Comparison of ENCODE assay signal across 11 cellular contexts in genomic region chr2:158984554-158985207, GRCh38. TPM values are rescaled to one million over a fixed set of nuclear protein-coding genes. Genes with fewer than 3 reads are reported as not detected.
A peak's percentile ranks its signal among the peaks of the same experiment; 100 is the strongest.
DNase-seq lines count a peak whose midpoint lies in the region; ATAC-seq and TF ChIP-seq lines count a peak whose summit lies in the region.
"Had no signal": no experiment of that assay in that cellular context is flagged by ENCODE, and none has a peak within 500 bp of the region (broad histone marks: within the 10 kb centered on the region; RNA-seq: fewer than 3 reads in every experiment).

No MANE protein-coding gene starts in this region.

- H3K4me3 Mint-ChIP-seq in CD14-positive monocyte, result no peak overlapping the region

- peak overlapping the region; percentile 8 for H3K27ac ChIP-seq in epithelial cell of prostate
- H3K27ac ChIP-seq: hepatocyte, HL-60 had no signal

- peak; percentile 88 for DNase-seq in DMS79 treated with DMSO at 0.1 percent for 48 hours (lab: John Stamatoyannopoulos, UW)
- peak; percentile 81 to 95 for DNase-seq in NCI-H524 (lab: John Stamatoyannopoulos, UW)
- DNase-seq in epithelial cell of prostate (ENCODE audit: low read depth, low spot score), result no peak
- DNase-seq in omental fat pad (ENCODE audit: low spot score), result no peak
- no peak for DNase-seq in CD14-positive monocyte (ENCODE audit: low spot score)
- no peak for DNase-seq in Kasumi-1 (lab: John Stamatoyannopoulos, UW)
- DNase-seq in AML-193 (lab: John Stamatoyannopoulos, UW), result no peak
- DNase-seq in activated CD4-positive, alpha-beta T cell treated with anti-CD3 and anti-CD28 coated beads, Interleukin-2, amount 50 U/mL, for 1 hour, result no peak
- DNase-seq: activated naive CD4-positive, alpha-beta T cell treated with anti-CD3 and anti-CD28 coated beads, Interleukin-2, amount 50 U/mL, for 16 hours had no signal

- peak; percentile 50 for ATAC-seq in omental fat pad (ENCODE audit: low FRiP score)

- H3K27ac Mint-ChIP-seq in CD14-positive monocyte, result peak overlapping the region in 1 of 7 donors; percentile 72

- H3K4me1 Mint-ChIP-seq in CD14-positive monocyte, result no peaks in the 10 kb centered on the region

- peaks cover 0 to 2% (median 0%) of the 10 kb centered on the region in 3 donors for H3K27me3 Mint-ChIP-seq in CD14-positive monocyte (ENCODE audit: low read depth in 3 of 3)

- H3K36me3 Mint-ChIP-seq in CD14-positive monocyte, result no peaks in the 10 kb centered on the region

- TF ChIP-seq CTCF in omental fat pad (IDR thresholded peaks at IDR 0.05) (no peak), CD14-positive monocyte (IDR thresholded peaks at IDR 0.05) (no peak)

- intact Hi-C loops in CD14-positive monocyte (cut with micrococcal nuclease), result no loop called here

- H3K9me3 Mint-ChIP-seq in CD14-positive monocyte, result no peaks in the 10 kb centered on the region

RNA-seq across cellular contexts. Expression of gene TANC1, which starts 16.2 kb away (rescaled TPM):
- total RNA-seq in omental fat pad, result 10 to 100 TPM; 26.4 to 72.5 (median 34.9) TPM
- not detected for polyA plus RNA-seq in CD14-positive monocyte

Comparison
In these comparisons a context has a peak if more than half of its experiments do, and no peak if none do; other contexts are left out.
1. DNase-seq: peak in DMS79 treated with DMSO at 0.1 percent for 48 hours (single experiment) and NCI-H524 (2 of 2); none in epithelial cell of prostate (single experiment), omental fat pad (single experiment), CD14-positive monocyte (single experiment), Kasumi-1 (0 of 2), AML-193 (0 of 2) and activated CD4-positive, alpha-beta T cell treated with anti-CD3 and anti-CD28 coated beads, Interleukin-2, amount 50 U/mL, for 1 hour (single experiment).